In the genomic region with DNA sequence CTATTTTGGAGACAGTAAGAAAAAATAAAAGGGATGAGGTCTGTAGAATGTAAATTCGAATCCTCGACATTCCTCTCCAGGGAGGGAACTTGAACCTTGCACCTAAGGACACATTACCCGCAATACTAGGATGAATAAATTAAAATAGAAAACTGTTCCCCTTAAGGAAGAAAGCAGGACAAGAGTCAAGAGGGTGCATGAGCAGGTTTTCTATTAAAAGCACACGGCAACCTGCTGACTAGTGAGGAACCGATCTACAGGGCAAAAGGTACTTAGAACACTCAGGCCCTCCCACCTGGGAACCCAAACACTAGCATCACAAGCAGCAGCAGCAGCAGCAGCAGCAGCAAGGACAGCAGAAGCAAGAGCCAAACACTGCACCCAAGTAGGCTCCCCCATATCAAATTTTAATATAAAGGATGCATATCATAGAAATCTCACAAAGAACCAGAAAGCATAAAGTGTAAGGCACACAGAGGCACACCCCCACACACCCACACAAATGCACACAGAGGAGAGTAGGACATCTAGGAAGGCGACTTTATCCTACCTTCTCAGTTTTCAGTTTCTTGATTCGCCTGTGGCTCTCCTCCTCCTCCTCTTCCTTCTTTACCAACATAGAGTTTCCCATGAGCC, we compare ENCODE assay signal across 8 cellular contexts. TPM values are rescaled to one million over a fixed set of nuclear protein-coding genes. Genes with fewer than 3 reads are reported as not detected.
DNase-seq lines count a peak whose midpoint lies in the region; ATAC-seq and TF ChIP-seq lines count a peak whose summit lies in the region.

No MANE protein-coding gene starts in this region.

- peaks cover 9 to 42% (median 26%) of the 10 kb centered on the region in 4 donors for H3K4me1 Mint-ChIP-seq in naive thymus-derived CD8-positive, alpha-beta T cell

- no peak overlapping the region for H3K27ac Mint-ChIP-seq in naive thymus-derived CD8-positive, alpha-beta T cell

- DNase-seq in NCI-H82 (lab: John Stamatoyannopoulos, UW) (peak; percentile 55), fibroblast of villous mesenchyme (ENCODE audit: low read depth) (no peak), foreskin melanocyte (no peak), GF-D8 (lab: John Stamatoyannopoulos, UW) (no peak)
- DNase-seq in naive thymus-derived CD8-positive, alpha-beta T cell, result no peak

- H3K27me3 Mint-ChIP-seq in naive thymus-derived CD8-positive, alpha-beta T cell, result peaks cover 16 to 44% (median 35%) of the 10 kb centered on the region in 5 donors

- TF ChIP-seq CTCF in fibroblast of villous mesenchyme (IDR thresholded peaks at IDR 0.05; ENCODE audit: insufficient read depth, low read depth, low read length), result no peak

- H3K4me3 ChIP-seq in fibroblast of villous mesenchyme (ENCODE audit: low read depth, low read length) (peak overlapping the region; percentile 72), rectal smooth muscle tissue (ENCODE audit: low read length) (peak overlapping the region; percentile 64)

- H3K36me3 ChIP-seq in rectal smooth muscle tissue (ENCODE audit: control insufficient read depth, insufficient read depth, low read length), result no peaks in the 10 kb centered on the region

- no peaks in the 10 kb centered on the region for H3K27me3 ChIP-seq in rectal smooth muscle tissue (ENCODE audit: control insufficient read depth, insufficient read depth, low read length)

- POLR2A ChIA-PET in naive thymus-derived CD8-positive, alpha-beta T cell (lab: Charles Lee), result no interaction called here

- no peak overlapping the region for H3K4me3 Mint-ChIP-seq in naive thymus-derived CD8-positive, alpha-beta T cell

- H3K36me3 Mint-ChIP-seq in naive thymus-derived CD8-positive, alpha-beta T cell, result peaks cover 0 to 5% (median 0%) of the 10 kb centered on the region in 3 donors

- H3K9me3 Mint-ChIP-seq in naive thymus-derived CD8-positive, alpha-beta T cell, result peaks cover 0 to 11% (median 0%) of the 10 kb centered on the region in 9 donors

- H3K9ac ChIP-seq in rectal smooth muscle tissue (ENCODE audit: low read length), result peak overlapping the region; percentile 54

- peaks cover 11% of the 10 kb centered on the region for H3K4me1 ChIP-seq in rectal smooth muscle tissue (ENCODE audit: control insufficient read depth, insufficient read depth, low read length)

- peak; percentile 26 for ATAC-seq in GM18511 (IDR thresholded peaks at IDR 0.05; ENCODE audit: unreplicated experiment)
- no peak for ATAC-seq in naive thymus-derived CD8-positive, alpha-beta T cell
- ATAC-seq in HG03135 (IDR thresholded peaks at IDR 0.05; ENCODE audit: unreplicated experiment), result no peak

- H3K27ac ChIP-seq in rectal smooth muscle tissue (ENCODE audit: low read depth, low read length), result peak overlapping the region; percentile 75

RNA-seq across cellular contexts. Expression of a gene that starts 2.8 kb away (rescaled TPM):
- 2.6 and 8.4 TPM in 2 replicates for total RNA-seq in fibroblast of villous mesenchyme
- under 1 TPM; 0.47 to 0.66 TPM for total RNA-seq in naive thymus-derived CD8-positive, alpha-beta T cell
- not detected for polyA plus RNA-seq in naive thymus-derived CD8-positive, alpha-beta T cell
